ENCODE assay signal across 9 cellular contexts in the genomic region with DNA sequence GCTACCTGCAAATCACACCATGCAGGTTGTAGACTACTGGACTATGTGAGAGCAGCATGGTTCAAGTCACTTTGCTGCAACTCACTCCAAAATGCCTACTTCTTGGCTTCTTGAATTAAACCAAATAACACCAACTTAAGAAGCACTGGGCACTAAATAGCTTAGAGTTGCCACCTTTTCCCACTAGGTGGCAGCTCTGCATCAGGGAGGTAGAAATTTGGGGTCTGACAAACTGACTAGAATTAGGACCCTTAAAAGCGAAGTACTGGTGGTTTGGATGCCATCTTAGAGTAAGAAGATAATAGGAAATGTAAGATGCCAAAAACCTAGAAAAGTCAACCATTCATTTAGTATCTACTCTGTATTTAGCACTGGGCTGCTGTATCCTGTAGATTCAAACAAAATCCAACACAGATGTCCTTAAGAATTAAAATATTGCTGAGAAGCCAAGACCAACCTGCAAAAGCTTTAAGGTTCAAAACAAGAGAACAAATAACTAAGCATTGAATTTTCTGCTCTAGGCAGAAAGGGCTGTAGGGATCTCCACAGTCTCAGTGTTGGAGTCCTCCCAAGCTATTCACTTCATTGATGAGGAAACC.
A peak's percentile ranks its signal among the peaks of the same experiment; 100 is the strongest.
DNase-seq lines count a peak whose midpoint lies in the region; ATAC-seq and TF ChIP-seq lines count a peak whose summit lies in the region.
"Had no signal": no experiment of that assay in that cellular context is flagged by ENCODE, and none has a peak within 500 bp of the region (broad histone marks: within the 10 kb centered on the region; RNA-seq: fewer than 3 reads in every experiment).

No MANE protein-coding gene starts in this region.

- no peak overlapping the region for H3K4me2 ChIP-seq in PC-3 (ENCODE audit: low read length)

- H3K9me2 ChIP-seq in PC-3 (replicated peaks; ENCODE audit: low read length) = no peaks in the 10 kb centered on the region

- peaks cover 1% of the 10 kb centered on the region for H3K27me3 Mint-ChIP-seq in glutamatergic neuron (ENCODE audit: unreplicated experiment)
- H3K27me3 Mint-ChIP-seq: dendritic cell treated with granulocyte-macrophage colony-stimulating factor and Interleukin-4, amounts not matched to agents 40 ng/mL and 50 ng/mL, for 4 days had no signal

- CTCF ChIA-PET in PC-3 (lab: Charles Lee) = interaction anchor here (0.6 to 1.9 kb wide), 11 partner anchors 8 to 208 kb away, joined by 3 to 42 read pairs (median 4); a partner anchor contains a TSS

- ATAC-seq in Right ventricle myocardium inferior (no peak), PC-3 (peak; percentile 54; the same call in 1 of the 2 replicates), GM18498 (IDR thresholded peaks at IDR 0.05; ENCODE audit: unreplicated experiment) (no peak), HG02588 (IDR thresholded peaks at IDR 0.05; ENCODE audit: unreplicated experiment) (no peak)

- H3K4me3 ChIP-seq in left ventricle myocardium inferior = no peak overlapping the region
- H3K4me3 ChIP-seq in PC-3 (ENCODE audit: low read length) = no peak overlapping the region

- H3F3A ChIP-seq in PC-3 (ENCODE audit: low read length, unreplicated experiment) = no peaks in the 10 kb centered on the region

- H2AFZ ChIP-seq in PC-3 (ENCODE audit: low read length) = no peak overlapping the region

- H4K20me1 ChIP-seq in PC-3 (ENCODE audit: low read length) = no peaks in the 10 kb centered on the region

- H3K4me1 ChIP-seq in left ventricle myocardium inferior (peaks cover under 1% of the 10 kb centered on the region), PC-3 (ENCODE audit: insufficient read depth, low read length) (no peaks in the 10 kb centered on the region)

- H3K27me3 ChIP-seq in left ventricle myocardium inferior (ENCODE audit: low read depth) (no peaks in the 10 kb centered on the region), PC-3 (ENCODE audit: low read length) (no peaks in the 10 kb centered on the region)

- POLR2A ChIA-PET in PC-3 (lab: Charles Lee; ENCODE audit: unreplicated experiment) = interaction anchor here (0.6 kb wide), 1 partner anchor 51 kb away, joined by 3 read pairs; no protein-coding TSS in a partner anchor

- H3K9me3 ChIP-seq in left ventricle myocardium inferior (replicated peaks) (peaks cover 6% of the 10 kb centered on the region), PC-3 (ENCODE audit: low read length) (no peaks in the 10 kb centered on the region)

- peaks cover 2% of the 10 kb centered on the region for H3K9me3 Mint-ChIP-seq in glutamatergic neuron (ENCODE audit: unreplicated experiment)
- H3K9me3 Mint-ChIP-seq: dendritic cell treated with granulocyte-macrophage colony-stimulating factor and Interleukin-4, amounts not matched to agents 40 ng/mL and 50 ng/mL, for 4 days had no signal

- H3K79me2 ChIP-seq in PC-3 (ENCODE audit: low read length) = peaks cover 61% of the 10 kb centered on the region

- intact Hi-C loops in left ventricle myocardium inferior (cut with micrococcal nuclease) (loop anchor here (5.0 kb wide), 1 partner anchor 191 kb away; no protein-coding TSS in a partner anchor), Right ventricle myocardium inferior (cut with DNase I) (loop anchor here (5.0 to 10.0 kb wide), 2 partner anchors 167 to 191 kb away; no protein-coding TSS in a partner anchor), PC-3 (cut with micrococcal nuclease) (loop anchor here (1.0 kb wide), 4 partner anchors 66 to 192 kb away; a partner anchor contains a TSS)

- no peak overlapping the region for H3K9ac ChIP-seq in PC-3 (ENCODE audit: low read length)

- H3K27ac ChIP-seq in left ventricle myocardium inferior (replicated peaks) (no peak overlapping the region), PC-3 (ENCODE audit: low read length) (no peak overlapping the region)

- no peaks in the 10 kb centered on the region for H3K36me3 Mint-ChIP-seq in glutamatergic neuron (ENCODE audit: unreplicated experiment)

- BruUV-seq in PC-3 (replicated peaks; lab: Mats Ljungman, UMichigan) = no TSS peak

- no peak overlapping the region for H3K4me3 Mint-ChIP-seq in glutamatergic neuron (ENCODE audit: unreplicated experiment)
- H3K4me3 Mint-ChIP-seq: dendritic cell treated with granulocyte-macrophage colony-stimulating factor and Interleukin-4, amounts not matched to agents 40 ng/mL and 50 ng/mL, for 4 days had no signal

- H3K4me1 Mint-ChIP-seq in glutamatergic neuron (ENCODE audit: low read depth, unreplicated experiment) = peaks cover 4% of the 10 kb centered on the region

- TF ChIP-seq CTCF in left ventricle myocardium inferior (IDR thresholded peaks at IDR 0.05; ENCODE audit: borderline replicate concordance) = peak; percentile 68
- peak; percentile 97 for TF ChIP-seq CTCF in PC-3 (conservative IDR thresholded peaks at IDR 0.05; ENCODE audit: low read depth, low read length)
- TF ChIP-seq CTCF in glutamatergic neuron (IDR thresholded peaks at IDR 0.05; ENCODE audit: partially characterized antibody, unreplicated experiment) = peak; percentile 79

- DNase-seq in left ventricle myocardium inferior (no peak), Right ventricle myocardium inferior (ENCODE audit: missing footprints) (no peak), PC-3 (peak; percentile 59), glutamatergic neuron (peak; percentile 37), SKM-1 treated with dmso at 0.1 percent for 144 hours (lab: John Stamatoyannopoulos, UW; ENCODE audit: unreplicated experiment) (no peak)
- DNase-seq in activated CD8-positive, alpha-beta memory T cell treated with anti-CD3 and anti-CD28 coated beads, Interleukin-2, amount 50 U/mL, for 48 hours = no peak

- no peaks in the 10 kb centered on the region for H3K36me3 ChIP-seq in left ventricle myocardium inferior
- H3K36me3 ChIP-seq in PC-3 (ENCODE audit: low read depth, low read length) = no peaks in the 10 kb centered on the region

- no peak overlapping the region for H3K27ac Mint-ChIP-seq in glutamatergic neuron (ENCODE audit: unreplicated experiment)
- H3K27ac Mint-ChIP-seq: dendritic cell treated with granulocyte-macrophage colony-stimulating factor and Interleukin-4, amounts not matched to agents 40 ng/mL and 50 ng/mL, for 4 days had no signal

Comparison
In these comparisons a context has a peak if more than half of its experiments do, and no peak if none do; other contexts are left out.
1. DNase-seq: peak in PC-3 (single experiment) and glutamatergic neuron (single experiment); none in left ventricle myocardium inferior (single experiment), Right ventricle myocardium inferior (single experiment), activated CD8-positive, alpha-beta memory T cell treated with anti-CD3 and anti-CD28 coated beads, Interleukin-2, amount 50 U/mL, for 48 hours (single experiment) and SKM-1 treated with dmso at 0.1 percent for 144 hours (single experiment).
2. Peak in every context shown above with its lines, with median percentiles within 50 percentile points of each other: CTCF ChIP-seq.